19 cellular contexts compared by ENCODE assay signal in the genomic region with DNA sequence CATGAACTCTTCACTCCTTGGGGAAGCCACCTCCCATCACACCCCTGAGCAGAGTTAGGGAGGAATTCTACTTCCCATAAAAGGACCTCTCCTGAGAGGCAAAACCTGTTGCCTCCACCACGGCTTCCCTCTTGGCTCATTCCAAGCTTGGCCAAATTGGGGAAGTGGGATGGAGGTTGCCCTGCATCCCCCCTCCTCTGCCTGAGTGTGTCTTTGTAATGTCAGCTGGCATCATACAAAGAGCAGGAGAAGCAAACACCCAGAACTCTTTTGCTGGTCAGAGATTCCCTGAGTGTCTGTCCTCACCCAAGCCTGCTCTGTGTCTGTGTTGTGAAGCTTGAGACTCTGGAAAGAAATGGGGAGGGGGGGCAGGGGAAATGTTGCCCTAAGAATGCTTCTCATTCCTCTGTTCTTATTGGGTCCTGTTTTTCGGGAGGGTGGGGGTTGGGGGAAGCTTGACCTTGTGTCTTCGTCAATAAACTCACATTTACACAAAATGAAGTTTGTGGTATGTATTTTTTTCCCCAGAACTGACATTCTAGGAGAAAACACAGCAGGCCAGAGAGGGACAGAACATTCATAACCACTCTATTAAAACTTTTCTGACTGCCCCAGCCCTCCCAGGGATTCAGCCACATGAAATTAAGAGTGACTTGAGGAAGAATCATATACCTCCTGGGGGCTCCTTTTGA. TPM values are rescaled to one million over a fixed set of nuclear protein-coding genes. Genes with fewer than 3 reads are reported as not detected.
A peak's percentile ranks its signal among the peaks of the same experiment; 100 is the strongest.
DNase-seq lines count a peak whose midpoint lies in the region; ATAC-seq and TF ChIP-seq lines count a peak whose summit lies in the region.
"Had no signal": no experiment of that assay in that cellular context is flagged by ENCODE, and none has a peak within 500 bp of the region (broad histone marks: within the 10 kb centered on the region; RNA-seq: fewer than 3 reads in every experiment).

No MANE protein-coding gene starts in this region.

- no peaks in the 10 kb centered on the region for H3K9me3 ChIP-seq in AG04450 (ENCODE audit: control insufficient read depth, insufficient read depth, low read length)
- no peaks in the 10 kb centered on the region for H3K9me3 ChIP-seq in body of pancreas

- POLR2A ChIA-PET in AG04450 (lab: Yijun Ruan, JAX) = interaction anchor here (1.0 to 1.5 kb wide), 2 partner anchors 9 to 83 kb away, joined by 4 to 6 read pairs; a partner anchor contains a TSS

- H3K4me1 Mint-ChIP-seq in nephron progenitor cell = peaks cover 71% of the 10 kb centered on the region

- peaks cover 3% of the 10 kb centered on the region for H3K27me3 Mint-ChIP-seq in nephron progenitor cell (ENCODE audit: low read depth, poor library complexity)
- H3K27me3 Mint-ChIP-seq: stimulated activated naive CD8-positive, alpha-beta T cell treated with anti-CD3 and anti-CD28 coated beads, Interleukin-15, amount 100 ng/mL, for 72 hours had no signal

- peaks cover 0 to 15% of the 10 kb centered on the region in 2 donors for H3K36me3 ChIP-seq in body of pancreas (replicated peaks in 1 of 2; ENCODE audit: insufficient read depth in 1 of 2, low read depth in 2 of 2)

- H3K4me3 ChIP-seq in AG04450 (ENCODE audit: low read depth, low read length) (no peak overlapping the region), body of pancreas (no peak overlapping the region)
- H3K4me3 ChIP-seq: lung had no signal

- no peak for ATAC-seq in body of pancreas
- ATAC-seq: naive thymus-derived CD8-positive, alpha-beta T cell; PC-3; stimulated activated naive CD8-positive, alpha-beta T cell treated with anti-CD3 and anti-CD28 coated beads, Interleukin-15, amount 100 ng/mL, for 72 hours had no signal

- WGBS in body of pancreas, 2 donors = 43 to 63% methylated on average over 3 of the region's 3 CpGs

- DNase-seq in AG04450 (ENCODE audit: low read depth, low spot score) = no peak
- DNase-seq in HuH-7 (ENCODE audit: low spot score) = peak; percentile 17
- DNase-seq in body of pancreas = no peak
- DNase-seq in nephron progenitor cell = no peak
- no peak for DNase-seq in DMS 273 (lab: John Stamatoyannopoulos, UW; ENCODE audit: unreplicated experiment)
- DNase-seq in NCI-H2171 (lab: John Stamatoyannopoulos, UW) = no peak
- DNase-seq in LoVo (ENCODE audit: low spot score) = no peak
- DNase-seq in iPS-NIHi11 (ENCODE audit: low spot score) = no peak
- DNase-seq: activated CD4-positive, alpha-beta T cell treated with anti-CD3 and anti-CD28 coated beads for 48 hours; activated CD8-positive, alpha-beta memory T cell treated with anti-CD3 and anti-CD28 coated beads, Interleukin-2, amount 50 U/mL, for 48 hours; activated naive CD4-positive, alpha-beta T cell treated with anti-CD3 and anti-CD28 coated beads for 36 hours; cortex of kidney; GDM1; immature natural killer cell; naive thymus-derived CD8-positive, alpha-beta T cell; stimulated activated naive CD8-positive, alpha-beta T cell treated with anti-CD3 and anti-CD28 coated beads, Interleukin-15, amount 100 ng/mL, for 72 hours had no signal

- H3K27ac ChIP-seq in AG04450 (ENCODE audit: low read depth, low read length) = peak overlapping the region; percentile 70
- peak overlapping the region in 3 of 4 donors; percentile 32 to 53 (median 36) for H3K27ac ChIP-seq in body of pancreas

- H3K36me3 Mint-ChIP-seq in nephron progenitor cell (ENCODE audit: low read depth) = peaks cover 22% of the 10 kb centered on the region

- no peak for TF ChIP-seq POLR2A in body of pancreas (IDR thresholded peaks at IDR 0.05)

- TF ChIP-seq CTCF in AG04450 (IDR thresholded peaks at IDR 0.05; ENCODE audit: low read depth, low read length) = no peak
- TF ChIP-seq CTCF in body of pancreas (IDR thresholded peaks at IDR 0.05) = no peak
- no peak for TF ChIP-seq CTCF in nephron progenitor cell (IDR thresholded peaks at IDR 0.05)

- H3K27ac Mint-ChIP-seq in nephron progenitor cell = peak overlapping the region; percentile 96
- H3K27ac Mint-ChIP-seq: activated naive CD4-positive, alpha-beta T cell treated with anti-CD3 and anti-CD28 coated beads for 36 hours; stimulated activated naive CD8-positive, alpha-beta T cell treated with anti-CD3 and anti-CD28 coated beads, Interleukin-15, amount 100 ng/mL, for 72 hours had no signal

- intact Hi-C loops in body of pancreas (cut with DNase I) = no loop called here

- H3K27me3 ChIP-seq in AG04450 (ENCODE audit: control insufficient read depth, insufficient read depth, low read length) (no peaks in the 10 kb centered on the region), body of pancreas (no peaks in the 10 kb centered on the region)

- H3K4me1 ChIP-seq in body of pancreas = peaks cover 20% of the 10 kb centered on the region

- no peaks in the 10 kb centered on the region for H3K9me3 Mint-ChIP-seq in nephron progenitor cell
- H3K9me3 Mint-ChIP-seq: activated naive CD4-positive, alpha-beta T cell treated with anti-CD3 and anti-CD28 coated beads for 36 hours; immature natural killer cell; naive thymus-derived CD8-positive, alpha-beta T cell; stimulated activated naive CD8-positive, alpha-beta T cell treated with anti-CD3 and anti-CD28 coated beads, Interleukin-15, amount 100 ng/mL, for 72 hours had no signal

- CTCF ChIA-PET in AG04450 (lab: Charles Lee) = interaction anchor here (0.7 to 3.8 kb wide), 3 partner anchors 21 to 113 kb away, joined by 3 to 15 read pairs (median 13); no protein-coding TSS in a partner anchor

- peak overlapping the region; percentile 26 for H3K4me3 Mint-ChIP-seq in nephron progenitor cell
- H3K4me3 Mint-ChIP-seq: activated naive CD4-positive, alpha-beta T cell treated with anti-CD3 and anti-CD28 coated beads for 36 hours; immature natural killer cell; naive thymus-derived CD8-positive, alpha-beta T cell; stimulated activated naive CD8-positive, alpha-beta T cell treated with anti-CD3 and anti-CD28 coated beads, Interleukin-15, amount 100 ng/mL, for 72 hours had no signal

RNA-seq across cellular contexts. Expression of a gene that starts 5.4 kb away (rescaled TPM):
- 3.3 and 4.3 TPM in 2 replicates for polyA plus RNA-seq in AG04450 (2011; rRNA removed)
- 8.0 and 11.4 TPM in 2 replicates for polyA minus RNA-seq in AG04450 (2011; rRNA and poly(A)+ RNA removed)
- total RNA-seq in body of pancreas = 10 to 100 TPM in 1 of 2 donors, 1 to 10 TPM in 1; 8.8 to 17.8 TPM
- polyA plus RNA-seq: immature natural killer cell had no signal

RNA-seq across cellular contexts. Expression of a gene that starts 27.0 kb away (rescaled TPM):
- polyA plus RNA-seq in AG04450 (2011; rRNA removed) = not detected in 2 replicates
- not detected in 2 replicates for polyA minus RNA-seq in AG04450 (2011; rRNA and poly(A)+ RNA removed)
- total RNA-seq in body of pancreas = not detected
- total RNA-seq: Calu3, PC-3 had no signal
- polyA plus RNA-seq: immature natural killer cell; naive thymus-derived CD8-positive, alpha-beta T cell had no signal

RNA-seq across cellular contexts. Expression of a gene that starts 34.6 kb away (rescaled TPM):
- not detected in 2 replicates for polyA plus RNA-seq in AG04450 (2011; rRNA removed)
- not detected in 2 replicates for polyA minus RNA-seq in AG04450 (2011; rRNA and poly(A)+ RNA removed)
- not detected for total RNA-seq in body of pancreas
- total RNA-seq: activated naive CD4-positive, alpha-beta T cell treated with anti-CD3 and anti-CD28 coated beads for 36 hours; Calu3; PC-3 had no signal
